Comparison of ENCODE assay signal across 15 cellular contexts in the genomic region with DNA sequence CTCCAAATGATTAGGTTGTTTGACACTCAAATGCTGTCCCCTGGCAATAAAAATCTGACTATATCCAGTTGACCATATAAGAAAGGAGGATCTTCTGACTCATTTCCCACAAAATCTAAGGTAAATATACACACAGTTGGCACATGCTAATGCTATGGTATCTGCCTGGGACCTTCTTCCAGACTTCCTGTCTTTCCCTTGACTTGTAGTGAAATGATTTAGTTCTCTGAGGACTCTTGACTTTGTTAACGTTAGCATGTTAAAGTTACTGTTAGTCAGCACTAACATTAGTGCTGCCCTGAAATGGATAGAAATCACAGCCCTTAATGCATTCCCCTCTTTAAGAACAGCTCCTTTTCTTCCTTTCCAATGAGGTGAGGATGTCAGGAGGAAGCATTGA.
A peak's percentile ranks its signal among the peaks of the same experiment; 100 is the strongest.
DNase-seq lines count a peak whose midpoint lies in the region; ATAC-seq and TF ChIP-seq lines count a peak whose summit lies in the region.
"Had no signal": no experiment of that assay in that cellular context is flagged by ENCODE, and none has a peak within 500 bp of the region (broad histone marks: within the 10 kb centered on the region; RNA-seq: fewer than 3 reads in every experiment).

No MANE protein-coding gene starts in this region.

- no peaks in the 10 kb centered on the region for H3K4me1 ChIP-seq in PC-3 (ENCODE audit: insufficient read depth, low read length)
- H3K4me1 ChIP-seq: BLaER1 treated with 17β-estradiol and CSF1 and Interleukin-3, amounts not matched to agents 10 nM and 100 nM had no signal

- H3K9me3 ChIP-seq in PC-3 (ENCODE audit: low read length), result peaks cover 4% of the 10 kb centered on the region; the same call in 1 of the 2 replicates
- H3K9me3 ChIP-seq: BLaER1 treated with 17β-estradiol and CSF1 and Interleukin-3, amounts not matched to agents 10 nM and 100 nM had no signal

- no peak overlapping the region for H2AFZ ChIP-seq in PC-3 (ENCODE audit: low read length)
- H2AFZ ChIP-seq: GM23248 had no signal

- no peaks in the 10 kb centered on the region for H4K20me1 ChIP-seq in PC-3 (ENCODE audit: low read length)
- H4K20me1 ChIP-seq: BLaER1 treated with 17β-estradiol and CSF1 and Interleukin-3, amounts not matched to agents 10 nM and 100 nM had no signal

- H3K27me3 ChIP-seq in PC-3 (ENCODE audit: low read length), result no peaks in the 10 kb centered on the region
- H3K27me3 ChIP-seq: BLaER1 treated with 17β-estradiol and CSF1 and Interleukin-3, amounts not matched to agents 10 nM and 100 nM had no signal

- H3K9ac ChIP-seq in PC-3 (ENCODE audit: low read length), result no peak overlapping the region
- H3K9ac ChIP-seq: BLaER1 treated with 17β-estradiol and CSF1 and Interleukin-3, amounts not matched to agents 10 nM and 100 nM; GM23248 had no signal

- H3K4me1 Mint-ChIP-seq in type B pancreatic cell (ENCODE audit: unreplicated experiment), result peaks cover 5% of the 10 kb centered on the region
- H3K4me1 Mint-ChIP-seq: CD4-positive, CD25-positive, alpha-beta regulatory T cell had no signal

- H3K36me3 ChIP-seq in PC-3 (ENCODE audit: low read depth, low read length), result no peaks in the 10 kb centered on the region
- H3K36me3 ChIP-seq: BLaER1 treated with 17β-estradiol and CSF1 and Interleukin-3, amounts not matched to agents 10 nM and 100 nM had no signal

- TF ChIP-seq CTCF in PC-3 (conservative IDR thresholded peaks at IDR 0.05; ENCODE audit: low read depth, low read length) (no peak), fibroblast of mammary gland (conservative IDR thresholded peaks at IDR 0.05; ENCODE audit: control insufficient read depth, insufficient read depth, low read depth, low read length) (no peak), type B pancreatic cell (conservative IDR thresholded peaks at IDR 0.05) (no peak)

- no peaks in the 10 kb centered on the region for H3K9me3 Mint-ChIP-seq in type B pancreatic cell

- intact Hi-C loops in PC-3 (cut with micrococcal nuclease), result no loop called here

- no peak overlapping the region for H3K27ac ChIP-seq in PC-3 (ENCODE audit: low read length)
- H3K27ac ChIP-seq: BLaER1 treated with 17β-estradiol and CSF1 and Interleukin-3, amounts not matched to agents 10 nM and 100 nM; GM23248 had no signal

- H3K36me3 Mint-ChIP-seq in type B pancreatic cell, result no peaks in the 10 kb centered on the region
- H3K36me3 Mint-ChIP-seq: CD4-positive, CD25-positive, alpha-beta regulatory T cell had no signal

- no peak overlapping the region for H3K4me3 Mint-ChIP-seq in type B pancreatic cell
- H3K4me3 Mint-ChIP-seq: CD4-positive, CD25-positive, alpha-beta regulatory T cell; H9 had no signal

- peaks cover 4% of the 10 kb centered on the region for H3K27me3 Mint-ChIP-seq in type B pancreatic cell
- H3K27me3 Mint-ChIP-seq: CD4-positive, CD25-positive, alpha-beta regulatory T cell had no signal

- ATAC-seq in PC-3 (no peak), HG03521 (IDR thresholded peaks at IDR 0.05; ENCODE audit: unreplicated experiment) (no peak)
- ATAC-seq in activated CD4-positive, CD25-positive, alpha-beta regulatory T cell treated with anti-CD3 and anti-CD28 coated beads, Interleukin-2, amount 50 U/mL, for 24 hours, result no peak
- ATAC-seq: K562 had no signal

- CTCF ChIA-PET in PC-3 (lab: Charles Lee), result no interaction called here

- H3K4me2 ChIP-seq in PC-3 (ENCODE audit: low read length), result no peak overlapping the region
- H3K4me2 ChIP-seq: BLaER1 treated with 17β-estradiol and CSF1 and Interleukin-3, amounts not matched to agents 10 nM and 100 nM had no signal

- H3F3A ChIP-seq in PC-3 (ENCODE audit: low read length, unreplicated experiment), result no peaks in the 10 kb centered on the region

- no peaks in the 10 kb centered on the region for H3K9me2 ChIP-seq in PC-3 (replicated peaks; ENCODE audit: low read length)

- no peaks in the 10 kb centered on the region for H3K79me2 ChIP-seq in PC-3 (ENCODE audit: low read length)

- no TSS peak for BruUV-seq in PC-3 (replicated peaks; lab: Mats Ljungman, UMichigan)

- H3K4me3 ChIP-seq in PC-3 (ENCODE audit: low read length) (no peak overlapping the region), fibroblast of mammary gland (ENCODE audit: control insufficient read depth, low read depth, low read length) (no peak overlapping the region)
- H3K4me3 ChIP-seq: BLaER1 treated with 17β-estradiol and CSF1 and Interleukin-3, amounts not matched to agents 10 nM and 100 nM; GM23248; K562 had no signal

- in situ Hi-C loops in G401 (cut with HindIII; ENCODE audit: low sequenced_read_pairs), result no loop called here

- POLR2A ChIA-PET in PC-3 (lab: Charles Lee; ENCODE audit: unreplicated experiment), result no interaction called here

- DNase-seq in DMS53 (lab: John Stamatoyannopoulos, UW) (peak; percentile 66), HS-5 (ENCODE audit: low read depth) (peak; percentile 5), PC-3 (peak; percentile 33), fibroblast of mammary gland (ENCODE audit: low read depth) (peak; percentile 0), G401 (ENCODE audit: low spot score) (no peak), type B pancreatic cell (ENCODE audit: extremely low spot score, unreplicated experiment) (no peak)
- DNase-seq: ACHN; CD4-positive, CD25-positive, alpha-beta regulatory T cell; DND-41; GM23248; H9 had no signal

- H3K27ac Mint-ChIP-seq in type B pancreatic cell, result no peak overlapping the region
- H3K27ac Mint-ChIP-seq: CD4-positive, CD25-positive, alpha-beta regulatory T cell; H9 had no signal

Comparison
In these comparisons a context has a peak if more than half of its experiments do, and no peak if none do; other contexts are left out.
1. DNase-seq: peak in DMS53 (single experiment), HS-5 (single experiment), PC-3 (single experiment) and fibroblast of mammary gland (single experiment); none in G401 (single experiment) and type B pancreatic cell (single experiment).